23 cellular contexts compared by ENCODE assay signal in genomic region chr3:23172059-23172458, GRCh38.
"Had no signal": no experiment of that assay in that cellular context is flagged by ENCODE, and none has a peak within 500 bp of the region (broad histone marks: within the 10 kb centered on the region; RNA-seq: fewer than 3 reads in every experiment).

No MANE protein-coding gene starts in this region.

- H3K9me3 ChIP-seq: colonic mucosa, esophagus squamous epithelium, gastroesophageal sphincter, ovary, prostate gland, thoracic aorta, upper lobe of left lung had no signal

- DNase-seq: activated T-cell treated with anti-CD3 and anti-CD28 coated beads, Interleukin-2, amount 50 U/mL, for 1 hour; aorta; brain microvascular endothelial cell; colonic mucosa; dorsolateral prefrontal cortex; effector memory CD8-positive, alpha-beta T cell; esophagus squamous epithelium; heart left ventricle; left cardiac atrium; ovary; stimulated activated CD4-positive, alpha-beta T cell treated with anti-CD3 and anti-CD28 coated beads, Interleukin-4, amount 100 ng/mL, for 24 hours; stimulated activated naive CD4-positive, alpha-beta T cell treated with Interleukin-2 at 50 U/mL for 16 hours; T1000; upper lobe of left lung had no signal

- H3K27me3 ChIP-seq: brain microvascular endothelial cell, colonic mucosa, dorsolateral prefrontal cortex, esophagus squamous epithelium, gastroesophageal sphincter, heart left ventricle, ovary, right atrium auricular region, upper lobe of left lung had no signal

- H3K36me3 ChIP-seq: brain microvascular endothelial cell, colonic mucosa, esophagus squamous epithelium, gastroesophageal sphincter, heart left ventricle, ovary, prostate gland, right atrium auricular region, thoracic aorta, upper lobe of left lung had no signal

- H3K27ac ChIP-seq: brain microvascular endothelial cell, colonic mucosa, dorsolateral prefrontal cortex, esophagus squamous epithelium, gastroesophageal sphincter, heart left ventricle, ovary, prostate gland, right atrium auricular region, thoracic aorta, upper lobe of left lung had no signal

- H3K4me1 ChIP-seq: colonic mucosa, esophagus squamous epithelium, gastroesophageal sphincter, prostate gland, right atrium auricular region, upper lobe of left lung had no signal

- H3K4me3 ChIP-seq: colonic mucosa, dorsolateral prefrontal cortex, esophagus squamous epithelium, gastroesophageal sphincter, heart left ventricle, ovary, prostate gland, right atrium auricular region, thoracic aorta, upper lobe of left lung had no signal

- FAIRE-seq: endothelial cell of umbilical vein, islet of Langerhans had no signal

- ATAC-seq: activated T-helper 17 cell treated with anti-CD3 and anti-CD28 coated beads, Interleukin-2, amount 50 U/mL, for 72 hours; effector memory CD8-positive, alpha-beta T cell; gastroesophageal sphincter; heart left ventricle; left cardiac atrium; natural killer cell treated with Interleukin-12 subunit alpha and Interleukin-12 subunit beta and Interleukin-15 and Interleukin-18, amount 100 ng/mL, for 72 hours; WTC11 had no signal
